In genomic region chr9:69195019-69195418, GRCh38 we compare ENCODE assay signal across 13 cellular contexts. TPM values are rescaled to one million over a fixed set of nuclear protein-coding genes. Genes with fewer than 3 reads are reported as not detected.
DNase-seq lines count a peak whose midpoint lies in the region; ATAC-seq and TF ChIP-seq lines count a peak whose summit lies in the region.
"Had no signal": no experiment of that assay in that cellular context is flagged by ENCODE, and none has a peak within 500 bp of the region (broad histone marks: within the 10 kb centered on the region; RNA-seq: fewer than 3 reads in every experiment).

No MANE protein-coding gene starts in this region.

- no peaks in the 10 kb centered on the region for H3K9me3 ChIP-seq in DOHH2 (ENCODE audit: control insufficient read depth, insufficient read depth, low read length)
- H3K9me3 ChIP-seq in Karpas-422 (ENCODE audit: low read length): no peaks in the 10 kb centered on the region
- no peaks in the 10 kb centered on the region for H3K9me3 ChIP-seq in trophoblast cell (ENCODE audit: insufficient read depth, low read depth, low read length)
- no peaks in the 10 kb centered on the region for H3K9me3 ChIP-seq in PC-9 (ENCODE audit: insufficient read depth, low read depth)
- no peaks in the 10 kb centered on the region for H3K9me3 ChIP-seq in mammary epithelial cell (replicated peaks; ENCODE audit: insufficient read depth, low read length)

- no peak overlapping the region for H2AK5ac ChIP-seq in trophoblast cell (ENCODE audit: low read length)

- in situ Hi-C loops in mammary epithelial cell (cut with MboI; ENCODE audit: low sequenced_read_pairs in 2 of 2): loop anchor here in 1 of 2 donors (5.0 kb wide), 1 partner anchor 143 kb away; no protein-coding TSS in a partner anchor

- ATAC-seq in HG03280 (IDR thresholded peaks at IDR 0.05; ENCODE audit: unreplicated experiment): no peak

- H4K12ac ChIP-seq in trophoblast cell (ENCODE audit: low read depth, low read length): no peak overlapping the region

- no peak overlapping the region for H2BK5ac ChIP-seq in trophoblast cell (ENCODE audit: low read depth, low read length, poor library complexity)

- peaks cover under 1% of the 10 kb centered on the region for H3K79me1 ChIP-seq in trophoblast cell (ENCODE audit: low read length)

- no peak overlapping the region for H2BK12ac ChIP-seq in trophoblast cell (ENCODE audit: low read length)

- H3K18ac ChIP-seq in trophoblast cell (ENCODE audit: low read length): no peak overlapping the region

- dilution Hi-C loops in mammary epithelial cell (cut with HindIII; ENCODE audit: low sequenced_read_pairs): loop anchor here (5.0 to 10.0 kb wide), 3 partner anchors 38 to 150 kb away; no protein-coding TSS in a partner anchor

- no peak for DNase-seq in Karpas-422
- no peak for DNase-seq in trophoblast cell
- no peak for DNase-seq in PC-9
- no peak for DNase-seq in mammary epithelial cell
- no peak for DNase-seq in GM19238 (ENCODE audit: insufficient read length, low spot score)
- DNase-seq: CD4-positive, alpha-beta T cell; DMS79; GDM1; HCEC 1CT; IMR-90 had no signal

- CTCF ChIA-PET in PC-9 (lab: Charles Lee) (interaction anchor here (0.6 to 1.1 kb wide), 3 partner anchors 16 to 138 kb away, joined by 3 to 6 read pairs (median 5); no protein-coding TSS in a partner anchor), mammary epithelial cell (lab: Charles Lee; ENCODE audit: low non-redundant PET) (no interaction called here)

- peak overlapping the region; percentile 43 for H3K4me2 ChIP-seq in DOHH2 (ENCODE audit: low read length)
- H3K4me2 ChIP-seq in Karpas-422 (ENCODE audit: low read depth, low read length, poor library complexity, severe bottlenecking): peak overlapping the region; percentile 35
- H3K4me2 ChIP-seq in trophoblast cell (ENCODE audit: low read length): no peak overlapping the region
- H3K4me2 ChIP-seq in PC-9: no peak overlapping the region
- H3K4me2 ChIP-seq in mammary epithelial cell (ENCODE audit: insufficient read depth, low read depth, low read length): no peak overlapping the region

- H3K9ac ChIP-seq in Karpas-422 (ENCODE audit: low read length) (no peak overlapping the region), trophoblast cell (ENCODE audit: low read length) (no peak overlapping the region), mammary epithelial cell (ENCODE audit: insufficient read depth, low read length) (no peak overlapping the region)

- H4K8ac ChIP-seq in trophoblast cell (ENCODE audit: low read depth, low read length): no peak overlapping the region

- H2BK120ac ChIP-seq in trophoblast cell (ENCODE audit: insufficient read depth, low read length, poor library complexity): no peak overlapping the region

- H4K20me1 ChIP-seq in DOHH2 (ENCODE audit: control insufficient read depth, insufficient read depth, low read depth, low read length): no peaks in the 10 kb centered on the region
- H4K20me1 ChIP-seq in Karpas-422 (ENCODE audit: insufficient read depth, low read depth, low read length): 0 out of 2 replicates have a peak, but pooled peaks cover 5% of the 10 kb centered on the region
- peaks cover 32% of the 10 kb centered on the region for H4K20me1 ChIP-seq in PC-9 (ENCODE audit: insufficient read depth)
- no peaks in the 10 kb centered on the region for H4K20me1 ChIP-seq in mammary epithelial cell (ENCODE audit: insufficient read depth, low read length)

- H2AFZ ChIP-seq in Karpas-422 (ENCODE audit: low read length) (no peak overlapping the region), trophoblast cell (ENCODE audit: insufficient read depth, low read length, poor library complexity) (no peak overlapping the region), PC-9 (no peak overlapping the region), mammary epithelial cell (ENCODE audit: low read depth, low read length) (no peak overlapping the region)

- no peaks in the 10 kb centered on the region for H3K27me3 ChIP-seq in DOHH2 (ENCODE audit: control insufficient read depth, low read length)
- H3K27me3 ChIP-seq in Karpas-422 (ENCODE audit: low read length): no peaks in the 10 kb centered on the region
- no peaks in the 10 kb centered on the region for H3K27me3 ChIP-seq in trophoblast cell (ENCODE audit: insufficient read depth, low read length)
- no peaks in the 10 kb centered on the region for H3K27me3 ChIP-seq in PC-9 (ENCODE audit: insufficient read depth, low read depth)
- no peaks in the 10 kb centered on the region for H3K27me3 ChIP-seq in mammary epithelial cell (ENCODE audit: insufficient read depth, low read length)

- H3K27ac ChIP-seq in DOHH2 (ENCODE audit: low read depth, low read length) (no peak overlapping the region), Karpas-422 (ENCODE audit: low read length) (no peak overlapping the region), angular gyrus (ENCODE audit: low read depth, low read length) (peak overlapping the region; percentile 88), trophoblast cell (ENCODE audit: low read depth, low read length) (no peak overlapping the region), PC-9 (no peak overlapping the region), mammary epithelial cell (ENCODE audit: insufficient read depth, low read depth, low read length) (no peak overlapping the region)

- peak overlapping the region; percentile 94 for H3K4ac ChIP-seq in trophoblast cell (ENCODE audit: low read depth, low read length)

- H3K23ac ChIP-seq in trophoblast cell (ENCODE audit: low read length): no peak overlapping the region

- no peak overlapping the region for H4K91ac ChIP-seq in trophoblast cell (ENCODE audit: low read depth, low read length)

- POLR2A ChIA-PET in PC-9 (lab: Charles Lee; ENCODE audit: unreplicated experiment): no interaction called here

- H3K36me3 ChIP-seq in DOHH2 (ENCODE audit: control insufficient read depth, low read length): no peaks in the 10 kb centered on the region
- H3K36me3 ChIP-seq in Karpas-422 (ENCODE audit: insufficient read depth, low read length): no peaks in the 10 kb centered on the region
- H3K36me3 ChIP-seq in trophoblast cell (ENCODE audit: control insufficient read depth in 1 of 2, insufficient read depth in 2 of 2, low read length in 2 of 2): no peaks in the 10 kb centered on the region
- no peaks in the 10 kb centered on the region for H3K36me3 ChIP-seq in PC-9 (ENCODE audit: low read depth)
- H3K36me3 ChIP-seq in mammary epithelial cell (ENCODE audit: insufficient read depth, low read length): no peaks in the 10 kb centered on the region

- peaks cover 58% of the 10 kb centered on the region for H3K4me1 ChIP-seq in DOHH2 (ENCODE audit: control insufficient read depth, low read length)
- peaks cover 21% of the 10 kb centered on the region for H3K4me1 ChIP-seq in Karpas-422 (ENCODE audit: low read length)
- peaks cover 17 to 18% of the 10 kb centered on the region in 2 experiments for H3K4me1 ChIP-seq in trophoblast cell (ENCODE audit: control insufficient read depth in 1 of 2, insufficient read depth in 2 of 2, low read length in 2 of 2)
- peaks cover 37% of the 10 kb centered on the region; the same call in 1 of the 2 replicates for H3K4me1 ChIP-seq in PC-9 (replicated peaks; ENCODE audit: insufficient read depth)
- H3K4me1 ChIP-seq in mammary epithelial cell (ENCODE audit: insufficient read depth, low read length): peaks cover 6% of the 10 kb centered on the region

- H3K79me2 ChIP-seq in DOHH2 (ENCODE audit: control insufficient read depth, low read length) (peaks cover 83% of the 10 kb centered on the region), Karpas-422 (ENCODE audit: low read length) (no peaks in the 10 kb centered on the region), trophoblast cell (ENCODE audit: control insufficient read depth, insufficient read depth, low read length, poor library complexity) (peaks cover 24% of the 10 kb centered on the region), PC-9 (ENCODE audit: low read depth) (peaks cover 93% of the 10 kb centered on the region), mammary epithelial cell (ENCODE audit: insufficient read depth, low read length) (peaks cover 98% of the 10 kb centered on the region)

- H3K9me2 ChIP-seq in DOHH2 (replicated peaks; ENCODE audit: control insufficient read depth, low read length) (no peaks in the 10 kb centered on the region), Karpas-422 (replicated peaks; ENCODE audit: insufficient read depth, low read length) (no peaks in the 10 kb centered on the region), PC-9 (ENCODE audit: insufficient read depth) (no peaks in the 10 kb centered on the region)

- H3K14ac ChIP-seq in trophoblast cell (ENCODE audit: low read length): no peak overlapping the region

- BruUV-seq in PC-9 (replicated peaks; lab: Mats Ljungman, UMichigan) (no TSS peak), mammary epithelial cell (replicated peaks; lab: Mats Ljungman, UMichigan) (no TSS peak)

- TF ChIP-seq CTCF in DOHH2 (IDR thresholded peaks at IDR 0.05; ENCODE audit: low read depth, low read length, poor library complexity, severe bottlenecking) (no peak), PC-9 (conservative IDR thresholded peaks at IDR 0.05) (no peak), mammary epithelial cell (conservative IDR thresholded peaks at IDR 0.05 in 1 of 2, IDR thresholded peaks at IDR 0.05 in 1 of 2; ENCODE audit: extremely low read depth in 1 of 2, insufficient read depth in 1 of 2, low read depth in 1 of 2, low read length in 2 of 2) (no peak)

- no CpG with 5 or more reads among the region's 2 CpGs for WGBS in trophoblast cell (ENCODE audit: extremely low coverage, insufficient coverage, insufficient read length)
- 93% methylated on average over 2 of the region's 2 CpGs for WGBS in mammary epithelial cell (ENCODE audit: low coverage, missing lambda C conversion rate)

- no peak overlapping the region; the same call in 1 of the 2 replicates for H3K4me3 ChIP-seq in DOHH2 (ENCODE audit: low read length)
- H3K4me3 ChIP-seq in Karpas-422 (ENCODE audit: low read length): no peak overlapping the region
- H3K4me3 ChIP-seq in trophoblast cell (ENCODE audit: low read depth, low read length): no peak overlapping the region
- H3K4me3 ChIP-seq in PC-9: no peak overlapping the region
- H3K4me3 ChIP-seq in mammary epithelial cell (replicated peaks in 1 of 3; ENCODE audit: insufficient read depth in 1 of 3, low read depth in 2 of 3, low read length in 3 of 3): no peak overlapping the region

- intact Hi-C loops in PC-9 (cut with micrococcal nuclease; ENCODE audit: unreplicated experiment) (no loop called here), mammary epithelial cell (cut with micrococcal nuclease) (no loop called here)

- H3F3A ChIP-seq in DOHH2 (ENCODE audit: control insufficient read depth, insufficient read depth) (peaks cover 3% of the 10 kb centered on the region; the same call in 1 of the 2 replicates), PC-9 (ENCODE audit: insufficient read depth, low read depth) (peaks cover 8% of the 10 kb centered on the region; the same call in 1 of the 2 replicates)

RNA-seq across cellular contexts. Expression of gene TJP2, which starts 20.9 kb away (rescaled TPM):
- total RNA-seq in Karpas-422 (2014; rRNA removed; shearing (Covaris generic); ENCODE audit: low replicate concordance): 2.3 and 4.0 TPM in 2 replicates
- polyA plus RNA-seq in trophoblast cell (2013): 96.7 and 103 TPM in 2 replicates
- total RNA-seq in PC-9 (2021) (120 and 143 TPM in 2 replicates), mammary epithelial cell (100 to 1,000 TPM in 1 of 2 donors, 10 to 100 TPM in 1; 27.7 to 109 TPM)
- polyA plus RNA-seq in mammary epithelial cell: 48.8 TPM
- 103 TPM for polyA minus RNA-seq in mammary epithelial cell

Comparison
In these comparisons a context has a peak if more than half of its experiments do, and no peak if none do; other contexts are left out.
1. H3K4me2 ChIP-seq: peak in DOHH2 (single experiment) and Karpas-422 (single experiment); none in trophoblast cell (single experiment), PC-9 (single experiment) and mammary epithelial cell (single experiment).